ENCODE assay signal across 12 cellular contexts in genomic region chr2:240426797-240427721, GRCh38. TPM values are rescaled to one million over a fixed set of nuclear protein-coding genes. Genes with fewer than 3 reads are reported as not detected.
DNase-seq lines count a peak whose midpoint lies in the region; ATAC-seq and TF ChIP-seq lines count a peak whose summit lies in the region.
"Had no signal": no experiment of that assay in that cellular context is flagged by ENCODE, and none has a peak within 500 bp of the region (broad histone marks: within the 10 kb centered on the region; RNA-seq: fewer than 3 reads in every experiment).

No MANE protein-coding gene starts in this region.

- H3K36me3 Mint-ChIP-seq in activated T-cell treated with anti-CD3 and anti-CD28 coated beads, Interleukin-2, amount 50 U/mL, for 72 hours (ENCODE audit: insufficient read depth in 2 of 2): no peaks in the 10 kb centered on the region
- H3K36me3 Mint-ChIP-seq: activated CD8-positive, alpha-beta memory T cell treated with anti-CD3 and anti-CD28 coated beads, Interleukin-2, amount 10 ng/mL, durations not matched to agents 7 days and 5 days; CD8-positive, alpha-beta memory T cell; T-cell had no signal

- H3K9me3 ChIP-seq in upper lobe of right lung: no peaks in the 10 kb centered on the region

- no peak for ATAC-seq in Right ventricle myocardium inferior
- ATAC-seq in left ventricle myocardium superior: no peak
- ATAC-seq in activated T-cell treated with anti-CD3 and anti-CD28 coated beads, Interleukin-2, amount 50 U/mL, for 72 hours (replicated peaks in 1 of 2): peak; percentile 71 to 83
- ATAC-seq in upper lobe of right lung: peak; percentile 28
- ATAC-seq: activated CD8-positive, alpha-beta memory T cell treated with anti-CD3 and anti-CD28 coated beads, Interleukin-2, amount 10 ng/mL, durations not matched to agents 7 days and 5 days; T-cell had no signal

- DNase-seq in Right ventricle myocardium inferior (ENCODE audit: missing footprints): peak; percentile 65
- DNase-seq in left ventricle myocardium superior: no peak
- peak; percentile 53 to 55 for DNase-seq in activated T-cell treated with anti-CD3 and anti-CD28 coated beads, Interleukin-2, amount 50 U/mL, for 72 hours
- peak; percentile 34 for DNase-seq in islet precursor cell
- peak; percentile 54 for DNase-seq in upper lobe of right lung
- DNase-seq in ACHN: no peak
- no peak for DNase-seq in occipital lobe (lab: John Stamatoyannopoulos, UW)
- DNase-seq in NCI-H2081 (lab: John Stamatoyannopoulos, UW): no peak
- DNase-seq: activated CD8-positive, alpha-beta memory T cell treated with anti-CD3 and anti-CD28 coated beads, Interleukin-2, amount 10 ng/mL, durations not matched to agents 7 days and 5 days; cerebellar nuclear complex had no signal

- no peak overlapping the region for H3K27ac ChIP-seq in upper lobe of right lung

- intact Hi-C loops in Right ventricle myocardium inferior (cut with DNase I): no loop called here
- intact Hi-C loops in left ventricle myocardium superior (cut with micrococcal nuclease): no loop called here
- intact Hi-C loops in upper lobe of right lung (cut with DNase I): no loop called here

- H3K4me1 Mint-ChIP-seq in activated T-cell treated with anti-CD3 and anti-CD28 coated beads, Interleukin-2, amount 50 U/mL, for 72 hours (ENCODE audit: low read depth): peaks cover 26% of the 10 kb centered on the region
- H3K4me1 Mint-ChIP-seq: CD8-positive, alpha-beta memory T cell; T-cell had no signal

- no peaks in the 10 kb centered on the region for H3K4me1 ChIP-seq in upper lobe of right lung

- in situ Hi-C loops in ACHN (cut with HindIII; ENCODE audit: low pct_ligation_motif_present, low pct_unique_long_range_greater_than_20kb, low sequenced_read_pairs): no loop called here

- no peaks in the 10 kb centered on the region for H3K27me3 ChIP-seq in upper lobe of right lung

- peak overlapping the region; percentile 56 to 58 for H3K4me3 Mint-ChIP-seq in activated T-cell treated with anti-CD3 and anti-CD28 coated beads, Interleukin-2, amount 50 U/mL, for 72 hours
- H3K4me3 Mint-ChIP-seq: activated CD8-positive, alpha-beta memory T cell treated with anti-CD3 and anti-CD28 coated beads, Interleukin-2, amount 10 ng/mL, durations not matched to agents 7 days and 5 days; CD8-positive, alpha-beta memory T cell; T-cell had no signal

- no peak overlapping the region for H3K27ac Mint-ChIP-seq in activated T-cell treated with anti-CD3 and anti-CD28 coated beads, Interleukin-2, amount 50 U/mL, for 72 hours
- H3K27ac Mint-ChIP-seq: activated CD8-positive, alpha-beta memory T cell treated with anti-CD3 and anti-CD28 coated beads, Interleukin-2, amount 10 ng/mL, durations not matched to agents 7 days and 5 days; CD8-positive, alpha-beta memory T cell; T-cell had no signal

- no peak overlapping the region for H3K4me3 ChIP-seq in upper lobe of right lung

- H3K27me3 Mint-ChIP-seq in activated T-cell treated with anti-CD3 and anti-CD28 coated beads, Interleukin-2, amount 50 U/mL, for 72 hours (ENCODE audit: low read depth): peaks cover 17% of the 10 kb centered on the region

- no peaks in the 10 kb centered on the region for H3K36me3 ChIP-seq in upper lobe of right lung

- H3K9me3 Mint-ChIP-seq in activated T-cell treated with anti-CD3 and anti-CD28 coated beads, Interleukin-2, amount 50 U/mL, for 72 hours: peaks cover 1 to 9% of the 10 kb centered on the region in 2 donors

- no peak for TF ChIP-seq CTCF in upper lobe of right lung (IDR thresholded peaks at IDR 0.05)

RNA-seq across cellular contexts. Expression of gene GPC1, which starts 8.4 kb away (rescaled TPM):
- total RNA-seq in Right ventricle myocardium inferior (182 TPM), left ventricle myocardium superior (177 TPM), upper lobe of right lung (24.8 TPM), occipital lobe (37.3 TPM)
- total RNA-seq in activated T-cell treated with anti-CD3 and anti-CD28 coated beads, Interleukin-2, amount 50 U/mL, for 72 hours: 1 to 10 TPM; 3.2 to 3.6 TPM

Comparison
In these comparisons a context has a peak if more than half of its experiments do, and no peak if none do; other contexts are left out.
1. DNase-seq: peak in Right ventricle myocardium inferior (single experiment), activated T-cell treated with anti-CD3 and anti-CD28 coated beads, Interleukin-2, amount 50 U/mL, for 72 hours (2 of 2), islet precursor cell (single experiment) and upper lobe of right lung (single experiment); none in left ventricle myocardium superior (single experiment), ACHN (single experiment), occipital lobe (single experiment) and NCI-H2081 (0 of 2).
2. ATAC-seq: peak in activated T-cell treated with anti-CD3 and anti-CD28 coated beads, Interleukin-2, amount 50 U/mL, for 72 hours (2 of 2) and upper lobe of right lung (single experiment); none in Right ventricle myocardium inferior (single experiment) and left ventricle myocardium superior (single experiment).